16 cellular contexts compared by ENCODE assay signal in genomic region chr7:5491251-5492044, GRCh38. TPM values are rescaled to one million over a fixed set of nuclear protein-coding genes. Genes with fewer than 3 reads are reported as not detected.
A peak's percentile ranks its signal among the peaks of the same experiment; 100 is the strongest.
DNase-seq lines count a peak whose midpoint lies in the region; ATAC-seq, FAIRE-seq and TF ChIP-seq lines count a peak whose summit lies in the region.
"Had no signal": no experiment of that assay in that cellular context is flagged by ENCODE, and none has a peak within 500 bp of the region (broad histone marks: within the 10 kb centered on the region; RNA-seq: fewer than 3 reads in every experiment).

No MANE protein-coding gene starts in this region.

- H3K9ac ChIP-seq in SK-N-SH: no peak overlapping the region

- TF ChIP-seq RAD21 in SK-N-SH (IDR thresholded peaks at IDR 0.05; ENCODE audit: low read length): no peak

- H3K4me3 Mint-ChIP-seq in activated naive CD4-positive, alpha-beta T cell treated with anti-CD3 and anti-CD28 coated beads for 36 hours: no peak overlapping the region
- H3K4me3 Mint-ChIP-seq: activated naive CD8-positive, alpha-beta T cell treated with anti-CD3 and anti-CD28 coated beads, Interleukin-2, amount 10 ng/mL, durations not matched to agents 7 days and 5 days; natural killer cell treated with Interleukin-12 subunit alpha and Interleukin-12 subunit beta and Interleukin-15 and Interleukin-18, amount 100 ng/mL, for 72 hours had no signal

- peaks cover 5% of the 10 kb centered on the region for H3K36me3 Mint-ChIP-seq in activated naive CD4-positive, alpha-beta T cell treated with anti-CD3 and anti-CD28 coated beads for 36 hours (ENCODE audit: low read depth)
- H3K36me3 Mint-ChIP-seq: natural killer cell treated with Interleukin-12 subunit alpha and Interleukin-12 subunit beta and Interleukin-15 and Interleukin-18, amount 100 ng/mL, for 72 hours had no signal

- peak; percentile 93 for DNase-seq in SK-N-SH
- DNase-seq in NCI-H69 (lab: John Stamatoyannopoulos, UW): peak; percentile 87
- peak in 2 of 3 donors; percentile 66 to 79 for DNase-seq in right cardiac atrium
- no peak for DNase-seq in urothelium cell line (ENCODE audit: low spot score)
- DNase-seq in NCI-H146 treated with DMSO at 0.1 percent for 48 hours (lab: John Stamatoyannopoulos, UW; ENCODE audit: unreplicated experiment): no peak
- DNase-seq in activated naive CD4-positive, alpha-beta T cell treated with anti-CD3 and anti-CD28 coated beads for 36 hours: no peak
- DNase-seq in hippocampal formation (lab: John Stamatoyannopoulos, UW): no peak
- DNase-seq: activated naive CD8-positive, alpha-beta T cell treated with anti-CD3 and anti-CD28 coated beads, Interleukin-2, amount 10 ng/mL, durations not matched to agents 7 days and 5 days; NCI-H1048 had no signal

- TF ChIP-seq EP300 in SK-N-SH (IDR thresholded peaks at IDR 0.05; ENCODE audit: borderline replicate concordance in 1 of 2, low read depth in 1 of 2, low read length in 1 of 2): peak in 1 of 2 experiments; percentile 70; a peak in 2 of 4 replicates

- H3K79me2 ChIP-seq in SK-N-SH (ENCODE audit: insufficient read depth): peaks cover 38% of the 10 kb centered on the region

- CTCF ChIA-PET in SK-N-SH (lab: Yijun Ruan, JAX): interaction anchor here (0.9 to 7.1 kb wide), 9 partner anchors 11 to 251 kb away, joined by 3 to 110 read pairs (median 7); no protein-coding TSS in a partner anchor
- CTCF ChIA-PET in activated naive CD4-positive, alpha-beta T cell treated with anti-CD3 and anti-CD28 coated beads for 36 hours (lab: Charles Lee): interaction anchor here (0.5 to 2.3 kb wide), 4 partner anchors 67 to 358 kb away, joined by 3 to 12 read pairs (median 5); no protein-coding TSS in a partner anchor

- no peak overlapping the region for H2AFZ ChIP-seq in SK-N-SH (ENCODE audit: low read depth)

- peak overlapping the region in 1 of 2 experiments; percentile 50; a peak in 2 of 4 replicates for H3K27ac ChIP-seq in SK-N-SH (ENCODE audit: low read depth in 2 of 2, low read length in 1 of 2)
- no peak overlapping the region for H3K27ac ChIP-seq in right cardiac atrium (ENCODE audit: low read length)
- H3K27ac ChIP-seq: thoracic aorta had no signal

- intact Hi-C loops in right cardiac atrium (cut with DNase I): loop anchor here in 3 of 4 donors (5.0 to 10.0 kb wide), 4 partner anchors 173 to 213 kb away; no protein-coding TSS in a partner anchor
- intact Hi-C loops in activated naive CD4-positive, alpha-beta T cell treated with anti-CD3 and anti-CD28 coated beads for 36 hours (cut with micrococcal nuclease): no loop called here

- H3K36me3 ChIP-seq in SK-N-SH (replicated peaks in 1 of 2; ENCODE audit: control insufficient read depth in 1 of 2, insufficient read depth in 2 of 2, low read length in 1 of 2): peaks cover 9 to 32% of the 10 kb centered on the region in 2 experiments

- H3K4me1 ChIP-seq in SK-N-SH (ENCODE audit: control insufficient read depth in 1 of 2, insufficient read depth in 2 of 2, low read depth in 1 of 2, low read length in 1 of 2) (peaks cover 8 to 24% of the 10 kb centered on the region in 2 experiments; a peak in 3 of 4 replicates), right cardiac atrium (ENCODE audit: control insufficient read depth, insufficient read depth, low read length) (peaks cover 4% of the 10 kb centered on the region)

- ATAC-seq in SK-N-SH treated with all-trans-retinoic acid at 6 μM for 48 hours (no peak), right cardiac atrium (no peak)
- ATAC-seq: natural killer cell treated with Interleukin-12 subunit alpha and Interleukin-12 subunit beta and Interleukin-15 and Interleukin-18, amount 100 ng/mL, for 72 hours; Panc1 had no signal

- no peak overlapping the region for H3K4me2 ChIP-seq in SK-N-SH

- H3K9me3 ChIP-seq in SK-N-SH (no peaks in the 10 kb centered on the region), right cardiac atrium (ENCODE audit: control insufficient read depth, low read length) (no peaks in the 10 kb centered on the region)
- H3K9me3 ChIP-seq: thoracic aorta had no signal

- no peaks in the 10 kb centered on the region for H3K9me2 ChIP-seq in SK-N-SH

- no peaks in the 10 kb centered on the region for H3K9me3 Mint-ChIP-seq in activated naive CD4-positive, alpha-beta T cell treated with anti-CD3 and anti-CD28 coated beads for 36 hours
- H3K9me3 Mint-ChIP-seq: activated naive CD8-positive, alpha-beta T cell treated with anti-CD3 and anti-CD28 coated beads, Interleukin-2, amount 10 ng/mL, durations not matched to agents 7 days and 5 days; natural killer cell treated with Interleukin-12 subunit alpha and Interleukin-12 subunit beta and Interleukin-15 and Interleukin-18, amount 100 ng/mL, for 72 hours had no signal

- H3F3A ChIP-seq in SK-N-SH (replicated peaks; ENCODE audit: insufficient read depth): peaks cover 11% of the 10 kb centered on the region

- 79% methylated on average over 17 of the region's 30 CpGs for WGBS in SK-N-SH (ENCODE audit: low lambda C conversion rate)
- WGBS in right cardiac atrium: 57% methylated on average over 30 of the region's 30 CpGs

- H4K20me1 ChIP-seq in SK-N-SH (ENCODE audit: insufficient read depth): peaks cover 29% of the 10 kb centered on the region

- H3K4me3 ChIP-seq in SK-N-SH (ENCODE audit: low read depth in 2 of 2, low read length in 1 of 2): no peak overlapping the region
- H3K4me3 ChIP-seq in right cardiac atrium (ENCODE audit: low read length): no peak overlapping the region
- H3K4me3 ChIP-seq: thoracic aorta had no signal

- peak; percentile 79 for FAIRE-seq in urothelium cell line (lab: Jason Lieb, UNC)
- FAIRE-seq: D721Med, keratinocyte, TTC549 had no signal

- TF ChIP-seq CTCF in SK-N-SH (IDR thresholded peaks at IDR 0.05): no peak

- H3K4me1 Mint-ChIP-seq in activated naive CD4-positive, alpha-beta T cell treated with anti-CD3 and anti-CD28 coated beads for 36 hours (ENCODE audit: low read depth): peaks cover 35% of the 10 kb centered on the region

- H3K27me3 Mint-ChIP-seq in activated naive CD4-positive, alpha-beta T cell treated with anti-CD3 and anti-CD28 coated beads for 36 hours (ENCODE audit: low read depth): no peaks in the 10 kb centered on the region
- H3K27me3 Mint-ChIP-seq: activated naive CD8-positive, alpha-beta T cell treated with anti-CD3 and anti-CD28 coated beads, Interleukin-2, amount 10 ng/mL, durations not matched to agents 7 days and 5 days; natural killer cell treated with Interleukin-12 subunit alpha and Interleukin-12 subunit beta and Interleukin-15 and Interleukin-18, amount 100 ng/mL, for 72 hours had no signal

- POLR2A ChIA-PET in SK-N-SH (lab: Yijun Ruan, JAX): interaction anchor here (0.8 to 1.3 kb wide), 2 partner anchors 67 to 69 kb away, joined by 3 to 4 read pairs; no protein-coding TSS in a partner anchor

- H3K27me3 ChIP-seq in SK-N-SH (ENCODE audit: insufficient read depth) (no peaks in the 10 kb centered on the region), right cardiac atrium (ENCODE audit: control insufficient read depth, insufficient read depth) (no peaks in the 10 kb centered on the region)

- no peak overlapping the region for H3K27ac Mint-ChIP-seq in activated naive CD4-positive, alpha-beta T cell treated with anti-CD3 and anti-CD28 coated beads for 36 hours
- H3K27ac Mint-ChIP-seq: natural killer cell treated with Interleukin-12 subunit alpha and Interleukin-12 subunit beta and Interleukin-15 and Interleukin-18, amount 100 ng/mL, for 72 hours had no signal

TF ChIP-seq in SK-N-SH, 30 proteins besides CTCF, POLR2A, EP300 and RAD21 (continues in another document):
- TF ChIP-seq NFIC (IDR thresholded peaks at IDR 0.05; ENCODE audit: borderline replicate concordance) (no peak), TCF12 (IDR thresholded peaks at IDR 0.05) (no peak), SIN3A (IDR thresholded peaks at IDR 0.05; ENCODE audit: borderline replicate concordance, low read depth, low read length) (no peak), SMC3 (IDR thresholded peaks at IDR 0.05; ENCODE audit: low read depth, low read length) (peak; percentile 2; the same call in 1 of the 2 replicates), FOXJ3 (CRISPR knock-in tag; IDR thresholded peaks at IDR 0.05) (no peak)

TF ChIP-seq in SK-N-SH treated with all-trans-retinoic acid at 6 μM for 48 hours, 23 proteins besides CTCF, POLR2A, EP300 and RAD21 (continues in another document):
- TF ChIP-seq POU6F1 (CRISPR knock-in tag; IDR thresholded peaks at IDR 0.05; ENCODE audit: borderline replicate concordance, low read depth): no peak

RNA-seq across cellular contexts. Expression of gene FBXL18, which starts 22.2 kb away (rescaled TPM):
- polyA plus RNA-seq in SK-N-SH (2012; rRNA removed) (5.7 and 6.0 TPM in 2 replicates), right cardiac atrium (2.7 TPM)
- 2.1 and 3.7 TPM in 2 replicates for polyA plus RNA-seq in SK-N-SH (2012; cell fraction: cytosol; rRNA removed)
- polyA plus RNA-seq in SK-N-SH (2012; cell fraction: nucleus; rRNA removed): 10.9 and 11.2 TPM in 2 replicates
- 1 to 10 TPM; 5.3 to 6.4 (median 6.0) TPM for total RNA-seq in right cardiac atrium
- total RNA-seq in activated naive CD4-positive, alpha-beta T cell treated with anti-CD3 and anti-CD28 coated beads for 36 hours: 1 to 10 TPM; 7.0 to 7.1 TPM

RNA-seq across cellular contexts. Expression of gene ACTB, which starts 39.0 kb away (rescaled TPM):
- polyA plus RNA-seq in SK-N-SH (2012; rRNA removed) (2,583 and 4,707 TPM in 2 replicates), right cardiac atrium (1,110 TPM)
- polyA plus RNA-seq in SK-N-SH (2012; cell fraction: cytosol; rRNA removed): 3,036 and 4,390 TPM in 2 replicates
- polyA plus RNA-seq in SK-N-SH (2012; cell fraction: nucleus; rRNA removed): 4,302 and 8,336 TPM in 2 replicates
- total RNA-seq in right cardiac atrium: 1,000 to 10,000 TPM in 1 of 4 donors, 100 to 1,000 TPM in 3; 532 to 1,379 (median 904) TPM
- 1,000 to 10,000 TPM; 7,750 to 8,015 TPM for total RNA-seq in activated naive CD4-positive, alpha-beta T cell treated with anti-CD3 and anti-CD28 coated beads for 36 hours

Comparison
In these comparisons a context has a peak if more than half of its experiments do, and no peak if none do; other contexts are left out.
1. DNase-seq: peak in SK-N-SH (single experiment), NCI-H69 (single experiment) and right cardiac atrium (2 of 3); none in urothelium cell line (single experiment), NCI-H146 treated with DMSO at 0.1 percent for 48 hours (single experiment), activated naive CD4-positive, alpha-beta T cell treated with anti-CD3 and anti-CD28 coated beads for 36 hours (single experiment) and hippocampal formation (0 of 2).
2. RNA of gene ACTB, which starts 39.0 kb away (total RNA-seq): 7,750 to 8,015 TPM in activated naive CD4-positive, alpha-beta T cell treated with anti-CD3 and anti-CD28 coated beads for 36 hours; 532 to 1,379 TPM in right cardiac atrium; every median in the first group is over 4 times any median in the second.